In the genomic region with DNA sequence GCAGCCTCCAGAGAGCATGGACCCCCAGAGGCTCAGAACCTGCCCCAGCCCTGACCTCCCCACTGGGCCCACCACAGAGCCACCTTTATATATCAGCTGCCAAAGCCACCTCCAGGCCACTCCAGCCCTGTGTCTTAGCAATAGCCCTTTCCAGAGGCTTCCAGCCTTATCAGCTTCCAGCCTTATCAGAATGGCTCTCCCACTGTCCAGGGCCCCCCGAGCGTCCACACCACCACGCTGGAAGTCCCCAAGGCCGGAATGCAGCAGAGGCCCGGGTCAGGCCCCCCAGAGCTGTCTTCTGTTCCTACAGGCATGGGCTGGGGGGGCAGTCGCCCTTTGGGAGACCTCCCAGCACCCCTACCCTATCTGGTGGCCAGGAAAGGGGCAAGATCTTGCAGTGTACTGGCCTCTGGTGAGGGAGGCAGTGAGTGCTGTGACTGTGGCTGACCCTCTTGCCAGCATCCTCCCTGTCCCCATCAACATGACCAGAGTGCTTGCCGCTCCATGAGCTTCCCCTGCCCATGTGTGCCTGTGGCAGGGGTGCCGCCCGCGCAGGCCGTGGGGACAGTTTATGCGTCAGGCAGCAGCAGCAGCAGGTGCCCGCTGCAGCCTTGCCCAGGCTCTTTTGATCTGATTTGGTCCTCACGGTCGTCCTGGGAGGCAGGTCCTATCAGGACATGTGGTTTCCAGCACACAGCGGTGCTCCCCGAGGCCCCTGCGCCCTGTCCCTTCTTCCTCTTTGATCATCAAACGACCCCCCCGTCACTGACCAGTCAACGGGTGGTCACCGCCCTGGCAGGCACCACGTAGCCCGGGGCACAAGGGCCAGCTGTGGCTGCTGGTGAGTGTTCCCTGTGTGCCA, we compare ENCODE assay signal across 1 cellular context.
TF ChIP-seq lines count a peak whose summit lies in the region.

No MANE protein-coding gene starts in this region.

TF ChIP-seq in SK-N-SH treated with all-trans-retinoic acid at 6 μM for 48 hours, 23 proteins besides CTCF, POLR2A, EP300 and RAD21:
- TF ChIP-seq SNAI2 (CRISPR knock-in tag; IDR thresholded peaks at IDR 0.05) (no peak), ISL1 (CRISPR knock-in tag; IDR thresholded peaks at IDR 0.05) (no peak), TCF4 (CRISPR knock-in tag; IDR thresholded peaks at IDR 0.05; ENCODE audit: borderline replicate concordance) (peak; percentile 28; the same call in 1 of the 2 replicates), CSDC2 (CRISPR knock-in tag; IDR thresholded peaks at IDR 0.05) (no peak), ZFP30 (CRISPR knock-in tag; IDR thresholded peaks at IDR 0.05) (no peak)
- TF ChIP-seq, protein P1, sequence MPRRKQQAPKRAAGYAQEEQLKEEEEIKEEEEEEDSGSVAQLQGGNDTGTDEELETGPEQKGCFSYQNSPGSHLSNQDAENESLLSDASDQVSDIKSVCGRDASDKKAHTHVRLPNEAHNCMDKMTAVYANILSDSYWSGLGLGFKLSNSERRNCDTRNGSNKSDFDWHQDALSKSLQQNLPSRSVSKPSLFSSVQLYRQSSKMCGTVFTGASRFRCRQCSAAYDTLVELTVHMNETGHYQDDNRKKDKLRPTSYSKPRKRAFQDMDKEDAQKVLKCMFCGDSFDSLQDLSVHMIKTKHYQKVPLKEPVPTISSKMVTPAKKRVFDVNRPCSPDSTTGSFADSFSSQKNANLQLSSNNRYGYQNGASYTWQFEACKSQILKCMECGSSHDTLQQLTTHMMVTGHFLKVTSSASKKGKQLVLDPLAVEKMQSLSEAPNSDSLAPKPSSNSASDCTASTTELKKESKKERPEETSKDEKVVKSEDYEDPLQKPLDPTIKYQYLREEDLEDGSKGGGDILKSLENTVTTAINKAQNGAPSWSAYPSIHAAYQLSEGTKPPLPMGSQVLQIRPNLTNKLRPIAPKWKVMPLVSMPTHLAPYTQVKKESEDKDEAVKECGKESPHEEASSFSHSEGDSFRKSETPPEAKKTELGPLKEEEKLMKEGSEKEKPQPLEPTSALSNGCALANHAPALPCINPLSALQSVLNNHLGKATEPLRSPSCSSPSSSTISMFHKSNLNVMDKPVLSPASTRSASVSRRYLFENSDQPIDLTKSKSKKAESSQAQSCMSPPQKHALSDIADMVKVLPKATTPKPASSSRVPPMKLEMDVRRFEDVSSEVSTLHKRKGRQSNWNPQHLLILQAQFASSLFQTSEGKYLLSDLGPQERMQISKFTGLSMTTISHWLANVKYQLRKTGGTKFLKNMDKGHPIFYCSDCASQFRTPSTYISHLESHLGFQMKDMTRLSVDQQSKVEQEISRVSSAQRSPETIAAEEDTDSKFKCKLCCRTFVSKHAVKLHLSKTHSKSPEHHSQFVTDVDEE (CRISPR knock-in tag; IDR thresholded peaks at IDR 0.05), result no peak
TF ChIP-seq in SK-N-SH treated with all-trans-retinoic acid at 6 μM for 48 hours: peak in this region for 1.
